ENCODE assay signal across 1 cellular context in the genomic region with DNA sequence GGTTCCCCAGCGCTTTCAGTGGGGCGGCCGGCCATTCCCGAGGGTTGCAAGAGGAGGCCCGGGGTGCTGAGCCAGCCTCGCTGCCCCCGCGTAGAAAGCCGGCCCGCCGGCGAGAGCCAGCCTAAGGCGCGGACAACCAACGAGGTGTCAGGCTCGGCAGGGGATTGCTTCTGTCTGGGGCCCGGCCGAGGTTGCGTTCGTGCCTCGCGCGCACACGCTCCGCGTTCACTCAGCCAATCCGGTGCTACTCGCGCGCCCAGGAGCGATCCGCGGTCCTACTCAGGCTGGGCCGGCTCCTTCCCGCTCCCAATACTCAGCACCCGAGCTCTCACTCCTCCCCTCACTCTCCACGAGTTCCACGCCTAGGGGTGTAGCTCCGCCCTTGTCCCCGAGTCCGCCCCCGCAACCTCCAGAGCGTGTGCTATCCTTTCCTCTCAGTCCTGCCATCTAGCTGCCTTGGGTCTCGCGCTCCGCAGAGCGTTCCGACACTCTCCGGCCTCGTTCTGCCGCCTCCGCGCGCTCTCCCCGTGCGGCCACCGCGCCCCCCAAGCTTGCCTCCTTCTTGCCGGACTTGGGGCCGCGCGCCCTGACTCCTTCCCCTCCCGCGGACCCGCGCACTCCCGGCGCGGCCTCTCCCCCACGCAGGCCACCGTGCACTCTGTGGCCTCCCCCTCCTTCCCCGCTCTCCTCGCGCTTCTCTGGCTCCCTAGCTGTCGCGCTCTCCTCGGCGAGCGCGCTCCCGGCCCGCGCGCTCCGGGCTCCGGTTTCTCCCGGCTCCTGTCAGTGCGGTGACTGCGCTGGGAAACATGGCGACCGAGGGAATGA.
TF ChIP-seq lines count a peak whose summit lies in the region.

GPHN (plus strand) TSS at position 426 of the 825 bp plus-strand sequence.

TF ChIP-seq in WTC11, 78 proteins besides CTCF, POLR2A, EP300 and RAD21 (continued from another document):
- no peak for TF ChIP-seq PRRX2 (CRISPR knock-in tag; IDR thresholded peaks at IDR 0.05)
- peak; percentile 39; the same call in 1 of the 2 replicates for TF ChIP-seq E2F4 (CRISPR knock-in tag; IDR thresholded peaks at IDR 0.05; ENCODE audit: borderline replicate concordance, low read depth)
- TF ChIP-seq, protein P1, sequence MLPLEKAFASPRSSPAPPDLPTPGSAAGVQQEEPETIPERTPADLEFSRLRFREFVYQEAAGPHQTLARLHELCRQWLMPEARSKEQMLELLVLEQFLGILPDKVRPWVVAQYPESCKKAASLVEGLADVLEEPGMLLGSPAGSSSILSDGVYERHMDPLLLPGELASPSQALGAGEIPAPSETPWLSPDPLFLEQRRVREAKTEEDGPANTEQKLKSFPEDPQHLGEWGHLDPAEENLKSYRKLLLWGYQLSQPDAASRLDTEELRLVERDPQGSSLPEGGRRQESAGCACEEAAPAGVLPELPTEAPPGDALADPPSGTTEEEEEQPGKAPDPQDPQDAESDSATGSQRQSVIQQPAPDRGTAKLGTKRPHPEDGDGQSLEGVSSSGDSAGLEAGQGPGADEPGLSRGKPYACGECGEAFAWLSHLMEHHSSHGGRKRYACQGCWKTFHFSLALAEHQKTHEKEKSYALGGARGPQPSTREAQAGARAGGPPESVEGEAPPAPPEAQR (CRISPR knock-in tag; IDR thresholded peaks at IDR 0.05), result no peak
- TF ChIP-seq TEAD4 (CRISPR knock-in tag; IDR thresholded peaks at IDR 0.05), result no peak; the same call in 1 of the 2 replicates
TF ChIP-seq in WTC11: peak in this region for 28.
